ENCODE assay signal across 16 cellular contexts in genomic region chr9:95736891-95737522, GRCh38.
"Had no signal": no experiment of that assay in that cellular context is flagged by ENCODE, and none has a peak within 500 bp of the region (broad histone marks: within the 10 kb centered on the region; RNA-seq: fewer than 3 reads in every experiment).

No MANE protein-coding gene starts in this region.

- H3K9me3 Mint-ChIP-seq: neural crest cell; stimulated activated effector memory CD8-positive, alpha-beta T cell treated with anti-CD3 and anti-CD28 coated beads, Interleukin-12 subunit alpha, Interleukin-12 subunit beta, amount 100 ng/mL, for 72 hours had no signal

- H3K27me3 ChIP-seq: gastrocnemius medialis, hepatocyte, transverse colon had no signal

- H3K27ac ChIP-seq: brain microvascular endothelial cell, epithelial cell of prostate, gastrocnemius medialis, hepatocyte, transverse colon had no signal

- H3K36me3 Mint-ChIP-seq: stimulated activated effector memory CD8-positive, alpha-beta T cell treated with anti-CD3 and anti-CD28 coated beads, Interleukin-12 subunit alpha, Interleukin-12 subunit beta, amount 100 ng/mL, for 72 hours had no signal

- H2AFZ ChIP-seq: hepatocyte had no signal

- H3K9me3 ChIP-seq: gastrocnemius medialis, transverse colon had no signal

- H3K79me2 ChIP-seq: hepatocyte had no signal

- H3K4me3 ChIP-seq: gastrocnemius medialis, hepatocyte, transverse colon had no signal

- H3K27ac Mint-ChIP-seq: activated naive CD8-positive, alpha-beta T cell; stimulated activated effector memory CD8-positive, alpha-beta T cell treated with anti-CD3 and anti-CD28 coated beads, Interleukin-12 subunit alpha, Interleukin-12 subunit beta, amount 100 ng/mL, for 72 hours had no signal

- H3K4me3 Mint-ChIP-seq: activated naive CD8-positive, alpha-beta T cell; stimulated activated effector memory CD8-positive, alpha-beta T cell treated with anti-CD3 and anti-CD28 coated beads, Interleukin-12 subunit alpha, Interleukin-12 subunit beta, amount 100 ng/mL, for 72 hours had no signal

- ATAC-seq: gastrocnemius medialis; right cardiac atrium; stimulated activated effector memory CD8-positive, alpha-beta T cell treated with anti-CD3 and anti-CD28 coated beads, Interleukin-12 subunit alpha, Interleukin-12 subunit beta, amount 100 ng/mL, for 72 hours had no signal

- H3K4me2 ChIP-seq: hepatocyte had no signal

- H3K4me1 ChIP-seq: gastrocnemius medialis had no signal

- DNase-seq: activated CD4-positive, alpha-beta T cell treated with anti-CD3 and anti-CD28 coated beads for 1 hour; activated CD4-positive, alpha-beta T cell treated with anti-CD3 and anti-CD28 coated beads, Interleukin-2, amount 50 U/mL, for 48 hours; activated gamma-delta T cell; activated T-cell treated with anti-CD3 and anti-CD28 coated beads, Interleukin-2, amount 50 U/mL, for 48 hours; amygdala; brain microvascular endothelial cell; effector memory CD4-positive, alpha-beta T cell; gastrocnemius medialis; posterior cingulate gyrus; right cardiac atrium; transverse colon had no signal

- H3K36me3 ChIP-seq: brain microvascular endothelial cell, gastrocnemius medialis, transverse colon had no signal
